1 cellular context compared by ENCODE assay signal in the genomic region with DNA sequence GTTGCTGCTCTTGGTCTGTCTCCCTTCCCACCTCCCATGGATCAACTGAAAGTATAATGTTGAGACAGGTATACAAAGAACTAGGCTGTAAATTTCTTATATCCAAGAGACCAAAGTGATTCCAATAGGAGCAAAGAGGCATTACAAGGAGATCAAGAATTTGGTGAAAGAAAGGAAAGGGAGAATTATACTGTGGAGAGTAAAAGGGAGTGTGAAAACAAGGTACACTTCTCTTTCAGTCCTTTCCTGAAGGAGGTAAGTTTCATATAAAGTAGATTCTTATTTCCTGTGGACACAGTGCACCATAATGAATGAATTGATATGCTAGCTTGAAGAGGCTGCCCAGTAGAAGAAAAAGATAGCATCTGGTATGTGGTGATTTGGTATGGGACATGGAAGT.
TF ChIP-seq lines count a peak whose summit lies in the region.

No MANE protein-coding gene starts in this region.

TF ChIP-seq in WTC11, 78 proteins besides CTCF, POLR2A, EP300 and RAD21 (continued from another document):
- TF ChIP-seq, protein P1, sequence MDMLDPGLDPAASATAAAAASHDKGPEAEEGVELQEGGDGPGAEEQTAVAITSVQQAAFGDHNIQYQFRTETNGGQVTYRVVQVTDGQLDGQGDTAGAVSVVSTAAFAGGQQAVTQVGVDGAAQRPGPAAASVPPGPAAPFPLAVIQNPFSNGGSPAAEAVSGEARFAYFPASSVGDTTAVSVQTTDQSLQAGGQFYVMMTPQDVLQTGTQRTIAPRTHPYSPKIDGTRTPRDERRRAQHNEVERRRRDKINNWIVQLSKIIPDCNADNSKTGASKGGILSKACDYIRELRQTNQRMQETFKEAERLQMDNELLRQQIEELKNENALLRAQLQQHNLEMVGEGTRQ (CRISPR knock-in tag; IDR thresholded peaks at IDR 0.05) = no peak
- TF ChIP-seq GRHL2 (CRISPR knock-in tag; IDR thresholded peaks at IDR 0.05; ENCODE audit: insufficient replicate concordance, severe bottlenecking) = no peak
- TF ChIP-seq, protein P2, sequence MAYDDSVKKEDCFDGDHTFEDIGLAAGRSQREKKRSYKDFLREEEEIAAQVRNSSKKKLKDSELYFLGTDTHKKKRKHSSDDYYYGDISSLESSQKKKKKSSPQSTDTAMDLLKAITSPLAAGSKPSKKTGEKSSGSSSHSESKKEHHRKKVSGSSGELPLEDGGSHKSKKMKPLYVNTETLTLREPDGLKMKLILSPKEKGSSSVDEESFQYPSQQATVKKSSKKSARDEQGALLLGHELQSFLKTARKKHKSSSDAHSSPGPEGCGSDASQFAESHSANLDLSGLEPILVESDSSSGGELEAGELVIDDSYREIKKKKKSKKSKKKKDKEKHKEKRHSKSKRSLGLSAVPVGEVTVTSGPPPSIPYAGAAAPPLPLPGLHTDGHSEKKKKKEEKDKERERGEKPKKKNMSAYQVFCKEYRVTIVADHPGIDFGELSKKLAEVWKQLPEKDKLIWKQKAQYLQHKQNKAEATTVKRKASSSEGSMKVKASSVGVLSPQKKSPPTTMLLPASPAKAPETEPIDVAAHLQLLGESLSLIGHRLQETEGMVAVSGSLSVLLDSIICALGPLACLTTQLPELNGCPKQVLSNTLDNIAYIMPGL (CRISPR knock-in tag; IDR thresholded peaks at IDR 0.05) = no peak
- TF ChIP-seq OVOL2 (CRISPR knock-in tag; IDR thresholded peaks at IDR 0.05; ENCODE audit: borderline replicate concordance) = no peak
- no peak for TF ChIP-seq CREM (CRISPR knock-in tag; IDR thresholded peaks at IDR 0.05)
- no peak for TF ChIP-seq ZNF138 (CRISPR knock-in tag; conservative IDR thresholded peaks at IDR 0.05)
- TF ChIP-seq, protein P3, sequence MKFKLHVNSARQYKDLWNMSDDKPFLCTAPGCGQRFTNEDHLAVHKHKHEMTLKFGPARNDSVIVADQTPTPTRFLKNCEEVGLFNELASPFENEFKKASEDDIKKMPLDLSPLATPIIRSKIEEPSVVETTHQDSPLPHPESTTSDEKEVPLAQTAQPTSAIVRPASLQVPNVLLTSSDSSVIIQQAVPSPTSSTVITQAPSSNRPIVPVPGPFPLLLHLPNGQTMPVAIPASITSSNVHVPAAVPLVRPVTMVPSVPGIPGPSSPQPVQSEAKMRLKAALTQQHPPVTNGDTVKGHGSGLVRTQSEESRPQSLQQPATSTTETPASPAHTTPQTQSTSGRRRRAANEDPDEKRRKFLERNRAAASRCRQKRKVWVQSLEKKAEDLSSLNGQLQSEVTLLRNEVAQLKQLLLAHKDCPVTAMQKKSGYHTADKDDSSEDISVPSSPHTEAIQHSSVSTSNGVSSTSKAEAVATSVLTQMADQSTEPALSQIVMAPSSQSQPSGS (CRISPR knock-in tag; IDR thresholded peaks at IDR 0.05; ENCODE audit: borderline replicate concordance, low read depth) = no peak
- no peak for TF ChIP-seq TCF7 (CRISPR knock-in tag; IDR thresholded peaks at IDR 0.05; ENCODE audit: low read depth)
- TF ChIP-seq, protein P4, sequence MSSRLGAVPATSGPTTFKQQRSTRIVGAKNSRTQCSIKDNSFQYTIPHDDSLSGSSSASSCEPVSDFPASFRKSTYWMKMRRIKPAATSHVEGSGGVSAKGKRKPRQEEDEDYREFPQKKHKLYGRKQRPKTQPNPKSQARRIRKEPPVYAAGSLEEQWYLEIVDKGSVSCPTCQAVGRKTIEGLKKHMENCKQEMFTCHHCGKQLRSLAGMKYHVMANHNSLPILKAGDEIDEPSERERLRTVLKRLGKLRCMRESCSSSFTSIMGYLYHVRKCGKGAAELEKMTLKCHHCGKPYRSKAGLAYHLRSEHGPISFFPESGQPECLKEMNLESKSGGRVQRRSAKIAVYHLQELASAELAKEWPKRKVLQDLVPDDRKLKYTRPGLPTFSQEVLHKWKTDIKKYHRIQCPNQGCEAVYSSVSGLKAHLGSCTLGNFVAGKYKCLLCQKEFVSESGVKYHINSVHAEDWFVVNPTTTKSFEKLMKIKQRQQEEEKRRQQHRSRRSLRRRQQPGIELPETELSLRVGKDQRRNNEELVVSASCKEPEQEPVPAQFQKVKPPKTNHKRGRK (CRISPR knock-in tag; IDR thresholded peaks at IDR 0.05; ENCODE audit: borderline replicate concordance) = no peak
- TF ChIP-seq SOX15 (CRISPR knock-in tag; IDR thresholded peaks at IDR 0.05) = no peak
